In the genomic region with DNA sequence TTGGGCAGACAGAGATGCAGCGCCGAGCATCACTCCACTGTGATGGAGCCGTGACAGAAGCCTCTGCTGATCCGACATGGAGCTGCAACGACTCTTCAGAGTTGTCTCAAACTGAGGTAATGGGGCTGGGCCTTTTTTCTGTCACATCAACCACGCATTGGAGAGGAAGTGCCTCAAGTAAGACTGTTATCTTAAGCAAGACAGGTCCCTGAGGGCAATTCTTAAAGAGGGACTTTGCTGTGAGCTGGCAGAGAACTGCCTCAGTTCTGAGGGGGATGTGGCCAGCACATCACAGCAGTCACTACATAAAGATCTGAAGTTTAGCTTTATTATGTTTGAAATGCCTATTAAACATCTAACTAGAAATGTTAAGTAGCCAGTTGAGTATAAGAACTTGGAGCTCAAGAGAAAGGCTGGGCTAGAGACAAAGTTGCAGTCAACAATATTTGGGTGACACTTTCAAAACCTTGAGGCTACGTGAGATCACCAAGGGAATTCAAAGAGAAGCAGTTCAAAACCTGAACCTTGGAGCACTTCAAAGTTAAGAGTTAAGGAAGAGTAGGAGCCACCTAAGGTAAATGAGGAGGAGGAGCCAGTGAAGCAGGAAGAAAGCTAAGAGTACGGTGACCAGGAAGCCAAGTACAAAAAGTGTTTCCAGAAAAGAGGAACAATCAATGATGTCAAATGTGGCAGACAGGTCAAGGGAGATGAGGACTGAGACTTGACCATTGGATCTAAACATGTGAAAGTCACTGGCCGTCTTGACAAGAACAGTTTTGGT, we compare ENCODE assay signal across 31 cellular contexts. TPM values are rescaled to one million over a fixed set of nuclear protein-coding genes. Genes with fewer than 3 reads are reported as not detected.
DNase-seq lines count a peak whose midpoint lies in the region; ATAC-seq, FAIRE-seq and TF ChIP-seq lines count a peak whose summit lies in the region.
"Had no signal": no experiment of that assay in that cellular context is flagged by ENCODE, and none has a peak within 500 bp of the region (broad histone marks: within the 10 kb centered on the region; RNA-seq: fewer than 3 reads in every experiment).

No MANE protein-coding gene starts in this region.

- intact Hi-C loops in left colon (cut with DNase I, micrococcal nuclease) (no loop called here), upper lobe of right lung (cut with DNase I) (no loop called here), left ventricle myocardium superior (cut with micrococcal nuclease) (no loop called here)

- TF ChIP-seq CTCF in GM23338 (conservative IDR thresholded peaks at IDR 0.05; ENCODE audit: low read depth in 2 of 2) = no peak
- TF ChIP-seq CTCF in upper lobe of right lung (IDR thresholded peaks at IDR 0.05) = no peak

- no peak overlapping the region for H3K4me3 Mint-ChIP-seq in GM23338
- H3K4me3 Mint-ChIP-seq: CD14-positive monocyte; CD8-positive, alpha-beta memory T cell; IgD-negative memory B cell had no signal

- no peaks in the 10 kb centered on the region for H3K9me3 Mint-ChIP-seq in GM23338
- H3K9me3 Mint-ChIP-seq: CD14-positive monocyte; CD8-positive, alpha-beta memory T cell had no signal

- H4K20me1 ChIP-seq in GM23338 (replicated peaks; ENCODE audit: insufficient read depth) = no peaks in the 10 kb centered on the region

- H3K36me3 ChIP-seq in GM23338 (ENCODE audit: insufficient read depth) = no peaks in the 10 kb centered on the region
- H3K36me3 ChIP-seq in upper lobe of right lung = no peaks in the 10 kb centered on the region

- H3K27ac ChIP-seq in GM23338 (ENCODE audit: low read depth) (no peak overlapping the region), upper lobe of right lung (no peak overlapping the region)
- H3K27ac ChIP-seq: HL-60, PC-9 had no signal

- DNase-seq in GM23338 (ENCODE audit: low spot score) (no peak), OCI-M1 (lab: John Stamatoyannopoulos, UW) (peak; percentile 22), left colon (no peak), upper lobe of right lung (no peak), left ventricle myocardium superior (no peak), urothelium cell line (ENCODE audit: low spot score) (no peak)
- no peak for DNase-seq in stimulated activated CD4-positive, alpha-beta T cell treated with anti-CD3 and anti-CD28 coated beads, Interleukin-12 subunit alpha, Interleukin-12 subunit beta, amount 100 ng/mL, for 4 hours
- DNase-seq: AML-193; CD8-positive, alpha-beta memory T cell; DMS 273 treated with DMSO at 0.1 percent for 48 hours; DMS79; EL; GF-D8; Kasumi-1; MV-4-11; NCI-H1105 treated with DMSO at 0.1 percent for 48 hours; NCI-H146; NCI-H1930; NCI-H2107; NCI-H524; NCI-H748 treated with DMSO at 0.1 percent for 48 hours; PC-9; Right ventricle myocardium superior; RPMI8226 had no signal

- H3K4me2 ChIP-seq in GM23338 = no peak overlapping the region
- H3K4me2 ChIP-seq: PC-9 had no signal

- no peaks in the 10 kb centered on the region for H3K9me3 ChIP-seq in upper lobe of right lung

- no peaks in the 10 kb centered on the region for H3K79me2 ChIP-seq in GM23338 (replicated peaks; ENCODE audit: insufficient read depth)

- H3K4me3 ChIP-seq in GM23338 (no peak overlapping the region), upper lobe of right lung (no peak overlapping the region)
- H3K4me3 ChIP-seq: PC-9 had no signal

- no peaks in the 10 kb centered on the region; the same call in 1 of the 2 replicates for H3K9me2 ChIP-seq in GM23338 (ENCODE audit: insufficient read depth)

- H3K4me1 Mint-ChIP-seq in GM23338 = peaks cover 11% of the 10 kb centered on the region
- H3K4me1 Mint-ChIP-seq: CD14-positive monocyte; CD8-positive, alpha-beta memory T cell; IgD-negative memory B cell had no signal

- ATAC-seq in GM23338 = no peak
- ATAC-seq in left colon = peak; percentile 87
- peak; percentile 41 for ATAC-seq in upper lobe of right lung
- no peak for ATAC-seq in left ventricle myocardium superior

- no peak for FAIRE-seq in urothelium cell line (lab: Jason Lieb, UNC)
- FAIRE-seq: A204.1, GM12891, GM19239, H54 had no signal

- peaks cover 11% of the 10 kb centered on the region for H3K4me1 ChIP-seq in GM23338 (ENCODE audit: insufficient read depth)
- H3K4me1 ChIP-seq in upper lobe of right lung = no peaks in the 10 kb centered on the region

- H2AFZ ChIP-seq in GM23338 = peak overlapping the region; percentile 77
- H2AFZ ChIP-seq: PC-9 had no signal

- H3F3A ChIP-seq in GM23338 (replicated peaks; ENCODE audit: low read depth) = no peaks in the 10 kb centered on the region

- H3K27me3 ChIP-seq in GM23338 (ENCODE audit: insufficient read depth) = no peaks in the 10 kb centered on the region
- H3K27me3 ChIP-seq in upper lobe of right lung = no peaks in the 10 kb centered on the region

- H3K27ac Mint-ChIP-seq in GM23338 = no peak overlapping the region
- H3K27ac Mint-ChIP-seq: CD14-positive monocyte; CD8-positive, alpha-beta memory T cell; IgD-negative memory B cell had no signal

- no peaks in the 10 kb centered on the region for H3K36me3 Mint-ChIP-seq in GM23338 (ENCODE audit: low read depth)
- H3K36me3 Mint-ChIP-seq: CD14-positive monocyte; CD8-positive, alpha-beta memory T cell; IgD-negative memory B cell had no signal

- H3K27me3 Mint-ChIP-seq in GM23338 (ENCODE audit: insufficient read depth, low read depth, poor library complexity) = peaks cover 3% of the 10 kb centered on the region

TF ChIP-seq in GM23338, 12 proteins besides CTCF, POLR2A, EP300 and RAD21 (continues in another document):
- TF ChIP-seq NANOG (IDR thresholded peaks at IDR 0.05; ENCODE audit: borderline replicate concordance) = no peak
- TF ChIP-seq, protein P1, sequence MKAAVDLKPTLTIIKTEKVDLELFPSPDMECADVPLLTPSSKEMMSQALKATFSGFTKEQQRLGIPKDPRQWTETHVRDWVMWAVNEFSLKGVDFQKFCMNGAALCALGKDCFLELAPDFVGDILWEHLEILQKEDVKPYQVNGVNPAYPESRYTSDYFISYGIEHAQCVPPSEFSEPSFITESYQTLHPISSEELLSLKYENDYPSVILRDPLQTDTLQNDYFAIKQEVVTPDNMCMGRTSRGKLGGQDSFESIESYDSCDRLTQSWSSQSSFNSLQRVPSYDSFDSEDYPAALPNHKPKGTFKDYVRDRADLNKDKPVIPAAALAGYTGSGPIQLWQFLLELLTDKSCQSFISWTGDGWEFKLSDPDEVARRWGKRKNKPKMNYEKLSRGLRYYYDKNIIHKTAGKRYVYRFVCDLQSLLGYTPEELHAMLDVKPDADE (IDR thresholded peaks at IDR 0.05) = no peak
- TF ChIP-seq, protein P2, sequence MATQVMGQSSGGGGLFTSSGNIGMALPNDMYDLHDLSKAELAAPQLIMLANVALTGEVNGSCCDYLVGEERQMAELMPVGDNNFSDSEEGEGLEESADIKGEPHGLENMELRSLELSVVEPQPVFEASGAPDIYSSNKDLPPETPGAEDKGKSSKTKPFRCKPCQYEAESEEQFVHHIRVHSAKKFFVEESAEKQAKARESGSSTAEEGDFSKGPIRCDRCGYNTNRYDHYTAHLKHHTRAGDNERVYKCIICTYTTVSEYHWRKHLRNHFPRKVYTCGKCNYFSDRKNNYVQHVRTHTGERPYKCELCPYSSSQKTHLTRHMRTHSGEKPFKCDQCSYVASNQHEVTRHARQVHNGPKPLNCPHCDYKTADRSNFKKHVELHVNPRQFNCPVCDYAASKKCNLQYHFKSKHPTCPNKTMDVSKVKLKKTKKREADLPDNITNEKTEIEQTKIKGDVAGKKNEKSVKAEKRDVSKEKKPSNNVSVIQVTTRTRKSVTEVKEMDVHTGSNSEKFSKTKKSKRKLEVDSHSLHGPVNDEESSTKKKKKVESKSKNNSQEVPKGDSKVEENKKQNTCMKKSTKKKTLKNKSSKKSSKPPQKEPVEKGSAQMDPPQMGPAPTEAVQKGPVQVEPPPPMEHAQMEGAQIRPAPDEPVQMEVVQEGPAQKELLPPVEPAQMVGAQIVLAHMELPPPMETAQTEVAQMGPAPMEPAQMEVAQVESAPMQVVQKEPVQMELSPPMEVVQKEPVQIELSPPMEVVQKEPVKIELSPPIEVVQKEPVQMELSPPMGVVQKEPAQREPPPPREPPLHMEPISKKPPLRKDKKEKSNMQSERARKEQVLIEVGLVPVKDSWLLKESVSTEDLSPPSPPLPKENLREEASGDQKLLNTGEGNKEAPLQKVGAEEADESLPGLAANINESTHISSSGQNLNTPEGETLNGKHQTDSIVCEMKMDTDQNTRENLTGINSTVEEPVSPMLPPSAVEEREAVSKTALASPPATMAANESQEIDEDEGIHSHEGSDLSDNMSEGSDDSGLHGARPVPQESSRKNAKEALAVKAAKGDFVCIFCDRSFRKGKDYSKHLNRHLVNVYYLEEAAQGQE (IDR thresholded peaks at IDR 0.05; ENCODE audit: unreplicated experiment) = no peak
- no peak for TF ChIP-seq ZNF114 (CRISPR knock-in tag; IDR thresholded peaks at IDR 0.05)
- no peak for TF ChIP-seq POLR2AphosphoS5 (IDR thresholded peaks at IDR 0.05; ENCODE audit: low read depth)
- TF ChIP-seq ZNF331 (CRISPR knock-in tag; IDR thresholded peaks at IDR 0.05; ENCODE audit: low read depth) = no peak

RNA-seq across cellular contexts. Expression of a gene that starts 54.2 kb away (rescaled TPM):
- total RNA-seq in GM23338 (2014; rRNA removed; shearing (Covaris generic)) = 33.8 and 46.1 TPM in 2 replicates
- polyA plus RNA-seq in GM23338 (2016; fragmentation: Nextera tagmentation; extraction: Ambion mirVana) = 11.7 and 13.2 TPM in 2 replicates
- total RNA-seq in left colon = 10 to 100 TPM; 17.6 to 17.8 TPM
- total RNA-seq in upper lobe of right lung = 13.7 TPM
- total RNA-seq in left ventricle myocardium superior = 8.9 TPM

Comparison
In these comparisons a context has a peak if more than half of its experiments do, and no peak if none do; other contexts are left out.
1. ATAC-seq: peak in left colon (single experiment) and upper lobe of right lung (single experiment); none in GM23338 (single experiment) and left ventricle myocardium superior (single experiment).